In genomic region chr22:45968003-45968650, GRCh38 we compare ENCODE assay signal across 27 cellular contexts. TPM values are rescaled to one million over a fixed set of nuclear protein-coding genes. Genes with fewer than 3 reads are reported as not detected.
DNase-seq lines count a peak whose midpoint lies in the region; ATAC-seq, FAIRE-seq and TF ChIP-seq lines count a peak whose summit lies in the region.
"Had no signal": no experiment of that assay in that cellular context is flagged by ENCODE, and none has a peak within 500 bp of the region (broad histone marks: within the 10 kb centered on the region; RNA-seq: fewer than 3 reads in every experiment).

No MANE protein-coding gene starts in this region.

- H3K27ac ChIP-seq in astrocyte (ENCODE audit: low read depth, low read length) (peak overlapping the region; percentile 91), mesenchymal stem cell (ENCODE audit: low read length, poor library complexity, severe bottlenecking) (peak overlapping the region; percentile 53), H9 (ENCODE audit: insufficient read length, low read depth, low read length) (no peak overlapping the region)
- H3K27ac ChIP-seq: esophagus muscularis mucosa, ovary, right atrium auricular region, VCaP had no signal

- H3K27me3 Mint-ChIP-seq in astrocyte (ENCODE audit: low read depth, unreplicated experiment) (peaks cover 20% of the 10 kb centered on the region), H9 (ENCODE audit: low read depth) (peaks cover 71% of the 10 kb centered on the region)

- no peak overlapping the region for H3K18ac ChIP-seq in mesenchymal stem cell (ENCODE audit: low read depth in 1 of 2, low read length in 2 of 2)
- no peak overlapping the region for H3K18ac ChIP-seq in H9 (ENCODE audit: insufficient read length, low read depth, low read length)

- no peak overlapping the region for H3K4ac ChIP-seq in mesenchymal stem cell (ENCODE audit: low read depth in 1 of 2, low read length in 2 of 2)
- no peak overlapping the region for H3K4ac ChIP-seq in H9 (ENCODE audit: low read depth, low read length)

- H3K4me2 ChIP-seq in astrocyte (ENCODE audit: low read length), result peak overlapping the region; percentile 89
- no peak overlapping the region for H3K4me2 ChIP-seq in mesenchymal stem cell (ENCODE audit: low read length, poor library complexity, severe bottlenecking)
- H3K4me2 ChIP-seq in H9 (ENCODE audit: insufficient read depth, insufficient read length, low read length), result no peak overlapping the region

- no peak overlapping the region for H2BK20ac ChIP-seq in H9 (ENCODE audit: low read depth, low read length, poor library complexity, severe bottlenecking)

- H3K27me3 ChIP-seq in astrocyte (ENCODE audit: insufficient read depth, low read length), result no peaks in the 10 kb centered on the region
- peaks cover 0 to 95% of the 10 kb centered on the region in 2 experiments for H3K27me3 ChIP-seq in mesenchymal stem cell (ENCODE audit: control insufficient read depth in 1 of 2, insufficient read depth in 1 of 2, low read length in 2 of 2)
- peaks cover 34% of the 10 kb centered on the region for H3K27me3 ChIP-seq in H9 (ENCODE audit: insufficient read depth, low read length)

- no peak overlapping the region for H3K56ac ChIP-seq in H9 (ENCODE audit: insufficient read length, low read depth, low read length)

- no peak overlapping the region for H3K14ac ChIP-seq in mesenchymal stem cell (ENCODE audit: low read length in 2 of 2)
- H3K14ac ChIP-seq in H9 (ENCODE audit: insufficient read depth, low read length), result no peak overlapping the region; the same call in 1 of the 2 replicates

- H2BK120ac ChIP-seq in mesenchymal stem cell (ENCODE audit: low read depth, low read length) (no peak overlapping the region), H9 (ENCODE audit: low read depth, low read length, poor library complexity, severe bottlenecking) (no peak overlapping the region)

- peak overlapping the region; percentile 37 for H2AK5ac ChIP-seq in mesenchymal stem cell (ENCODE audit: low read length, severe bottlenecking)
- H2AK5ac ChIP-seq in H9 (ENCODE audit: insufficient read length, low read length), result no peak overlapping the region

- peaks cover 92% of the 10 kb centered on the region for H3K79me2 ChIP-seq in astrocyte (ENCODE audit: insufficient read depth, low read length)
- H3K79me2 ChIP-seq in H9 (ENCODE audit: insufficient read depth, low read length), result no peaks in the 10 kb centered on the region

- H2BK15ac ChIP-seq in mesenchymal stem cell (ENCODE audit: low read depth, poor library complexity, severe bottlenecking) (no peak overlapping the region), H9 (ENCODE audit: low read depth, low read length) (no peak overlapping the region)

- H3K4me3 ChIP-seq in astrocyte (ENCODE audit: insufficient read depth, low read depth, low read length), result peak overlapping the region; percentile 23
- no peak overlapping the region for H3K4me3 ChIP-seq in mesenchymal stem cell (ENCODE audit: insufficient read depth in 1 of 2, low read depth in 1 of 2, low read length in 2 of 2)
- H3K4me3 ChIP-seq: esophagus muscularis mucosa, K562, ovary, right atrium auricular region had no signal

- no peak overlapping the region for H4K5ac ChIP-seq in H9 (ENCODE audit: insufficient read length, low read depth, low read length)

- H2BK12ac ChIP-seq in mesenchymal stem cell (ENCODE audit: low read length in 2 of 2), result no peak overlapping the region
- no peak overlapping the region for H2BK12ac ChIP-seq in H9 (ENCODE audit: insufficient read length, low read depth, low read length)

- H4K91ac ChIP-seq in mesenchymal stem cell (ENCODE audit: low read length), result no peak overlapping the region
- no peak overlapping the region for H4K91ac ChIP-seq in H9 (ENCODE audit: insufficient read length, low read depth, low read length)

- no peaks in the 10 kb centered on the region for H3K9me3 Mint-ChIP-seq in astrocyte (ENCODE audit: unreplicated experiment)
- peaks cover 2 to 5% of the 10 kb centered on the region in 2 experiments; a peak in 4 of 5 replicates for H3K9me3 Mint-ChIP-seq in H9
- H3K9me3 Mint-ChIP-seq: activated CD4-positive, alpha-beta T cell treated with anti-CD3 and anti-CD28 coated beads, Interleukin-2, amount 10 ng/mL, durations not matched to agents 24 days and 14 days; activated naive CD8-positive, alpha-beta T cell treated with anti-CD3 and anti-CD28 coated beads, Interleukin-2, amount 10 ng/mL, durations not matched to agents 7 days and 5 days; CD8-positive, alpha-beta T cell; naive thymus-derived CD8-positive, alpha-beta T cell had no signal

- H3K4me1 Mint-ChIP-seq in astrocyte (ENCODE audit: low read depth, unreplicated experiment) (peaks cover 16% of the 10 kb centered on the region), H9 (peaks cover 27 to 51% of the 10 kb centered on the region in 2 experiments)
- H3K4me1 Mint-ChIP-seq: activated CD4-positive, alpha-beta T cell treated with anti-CD3 and anti-CD28 coated beads, Interleukin-2, amount 10 ng/mL, durations not matched to agents 24 days and 14 days; activated naive CD8-positive, alpha-beta T cell treated with anti-CD3 and anti-CD28 coated beads, Interleukin-2, amount 10 ng/mL, durations not matched to agents 7 days and 5 days had no signal

- 72% methylated on average over 7 of the region's 10 CpGs for WGBS in mesenchymal stem cell
- WGBS in H9 (ENCODE audit: extremely low coverage, insufficient read length, low lambda C conversion rate), result no CpG with 5 or more reads among the region's 10 CpGs

- H2BK5ac ChIP-seq in mesenchymal stem cell (ENCODE audit: low read depth, low read length, poor library complexity, severe bottlenecking) (no peak overlapping the region), H9 (ENCODE audit: insufficient read length, low read length) (no peak overlapping the region)

- H3K79me1 ChIP-seq in mesenchymal stem cell (replicated peaks; ENCODE audit: low read length, poor library complexity, severe bottlenecking), result peaks cover 10% of the 10 kb centered on the region
- no peaks in the 10 kb centered on the region for H3K79me1 ChIP-seq in H9 (ENCODE audit: insufficient read depth, low read depth, low read length, poor library complexity, severe bottlenecking)

- TF ChIP-seq CTCF in astrocyte (IDR thresholded peaks at IDR 0.05; ENCODE audit: insufficient read depth, low read depth, low read length) (no peak), H9 (conservative IDR thresholded peaks at IDR 0.05) (no peak)

- no peak overlapping the region for H4K8ac ChIP-seq in mesenchymal stem cell (ENCODE audit: low read length)
- H4K8ac ChIP-seq in H9 (replicated peaks; ENCODE audit: insufficient read length, low read depth, low read length), result no peak overlapping the region

- FAIRE-seq in astrocyte (lab: Jason Lieb, UNC), result no peak
- FAIRE-seq: colon, K562 had no signal

- H3K9me3 ChIP-seq in astrocyte (ENCODE audit: insufficient read depth, low read depth, low read length) (no peaks in the 10 kb centered on the region), mesenchymal stem cell (ENCODE audit: control insufficient read depth, low read length) (no peaks in the 10 kb centered on the region), H9 (ENCODE audit: control insufficient read depth, low read depth, low read length) (peaks cover 5% of the 10 kb centered on the region)
- H3K9me3 ChIP-seq: esophagus muscularis mucosa, ovary, right atrium auricular region had no signal

- H3K9ac ChIP-seq in astrocyte (ENCODE audit: low read length), result peak overlapping the region; percentile 85
- no peak overlapping the region for H3K9ac ChIP-seq in mesenchymal stem cell (ENCODE audit: low read length)
- no peak overlapping the region for H3K9ac ChIP-seq in H9 (ENCODE audit: extremely low read depth, insufficient read length, low read length)

- ATAC-seq in HG03520 (IDR thresholded peaks at IDR 0.05; ENCODE audit: unreplicated experiment), result no peak
- ATAC-seq: activated CD8-positive, alpha-beta memory T cell treated with anti-CD3 and anti-CD28 coated beads, Interleukin-2, amount 10 ng/mL, durations not matched to agents 7 days and 5 days; CD8-positive, alpha-beta T cell; K562; naive thymus-derived CD8-positive, alpha-beta T cell had no signal

- H3K23me2 ChIP-seq in H9 (ENCODE audit: insufficient read length, low read depth, low read length, poor library complexity, severe bottlenecking), result peaks cover 7% of the 10 kb centered on the region

- DNase-seq in EH (ENCODE audit: low read depth) (peak; percentile 37), LHCN-M2 (ENCODE audit: low read depth) (peak; percentile 37), astrocyte (ENCODE audit: low read depth) (peak; percentile 79), mesenchymal stem cell (peak; percentile 15), NCI-H510A treated with DMSO at 0.1 percent for 48 hours (lab: John Stamatoyannopoulos, UW) (no peak), H9 (no peak)
- DNase-seq in activated naive CD4-positive, alpha-beta T cell (lab: John Stamatoyannopoulos, UW), result no peak
- DNase-seq: activated CD4-positive, alpha-beta T cell treated with anti-CD3 and anti-CD28 coated beads, Interleukin-2, amount 10 ng/mL, durations not matched to agents 24 days and 14 days; activated CD8-positive, alpha-beta memory T cell treated with anti-CD3 and anti-CD28 coated beads, Interleukin-2, amount 10 ng/mL, durations not matched to agents 7 days and 5 days; activated naive CD8-positive, alpha-beta T cell treated with anti-CD3 and anti-CD28 coated beads, Interleukin-2, amount 10 ng/mL, durations not matched to agents 7 days and 5 days; CD8-positive, alpha-beta T cell; naive thymus-derived CD8-positive, alpha-beta T cell; NCI-H187 treated with DMSO at 0.1 percent for 48 hours; NCI-H2227 treated with DMSO at 0.1 percent for 48 hours; NCI-H748 treated with DMSO at 0.1 percent for 48 hours; ovary; SIG-M5; stimulated activated CD4-positive, alpha-beta T cell treated with anti-CD3 and anti-CD28 coated beads, Interleukin-4, amount 100 ng/mL, for 24 hours; stimulated activated naive CD4-positive, alpha-beta T cell treated with Interleukin-2 at 50 U/mL for 16 hours had no signal

- no peak overlapping the region for H3T11ph ChIP-seq in H9 (ENCODE audit: low read length)

- no peak overlapping the region for H2AFZ ChIP-seq in astrocyte (ENCODE audit: low read depth, low read length)
- no peak overlapping the region for H2AFZ ChIP-seq in mesenchymal stem cell (ENCODE audit: low read depth, low read length)
- no peak overlapping the region for H2AFZ ChIP-seq in H9 (ENCODE audit: low read length)

- H3K4me3 Mint-ChIP-seq in astrocyte (ENCODE audit: unreplicated experiment), result no peak overlapping the region
- peak overlapping the region in 1 of 2 experiments; percentile 15; a peak in 1 of 5 replicates for H3K4me3 Mint-ChIP-seq in H9
- H3K4me3 Mint-ChIP-seq: activated CD4-positive, alpha-beta T cell treated with anti-CD3 and anti-CD28 coated beads, Interleukin-2, amount 10 ng/mL, durations not matched to agents 24 days and 14 days; activated CD8-positive, alpha-beta memory T cell treated with anti-CD3 and anti-CD28 coated beads, Interleukin-2, amount 10 ng/mL, durations not matched to agents 7 days and 5 days; activated naive CD8-positive, alpha-beta T cell treated with anti-CD3 and anti-CD28 coated beads, Interleukin-2, amount 10 ng/mL, durations not matched to agents 7 days and 5 days; CD8-positive, alpha-beta T cell; naive thymus-derived CD8-positive, alpha-beta T cell had no signal

- H3K27ac Mint-ChIP-seq in astrocyte (ENCODE audit: unreplicated experiment), result no peak overlapping the region
- H3K27ac Mint-ChIP-seq in H9, result no peak overlapping the region
- H3K27ac Mint-ChIP-seq: activated CD4-positive, alpha-beta T cell treated with anti-CD3 and anti-CD28 coated beads, Interleukin-2, amount 10 ng/mL, durations not matched to agents 24 days and 14 days; activated CD8-positive, alpha-beta memory T cell treated with anti-CD3 and anti-CD28 coated beads, Interleukin-2, amount 10 ng/mL, durations not matched to agents 7 days and 5 days; activated naive CD8-positive, alpha-beta T cell treated with anti-CD3 and anti-CD28 coated beads, Interleukin-2, amount 10 ng/mL, durations not matched to agents 7 days and 5 days; CD8-positive, alpha-beta T cell; naive thymus-derived CD8-positive, alpha-beta T cell had no signal

- no peaks in the 10 kb centered on the region for H3K36me3 Mint-ChIP-seq in astrocyte (ENCODE audit: low read depth, unreplicated experiment)
- peaks cover 0 to 2% (median 0%) of the 10 kb centered on the region in 3 experiments; a peak in 1 of 7 replicates for H3K36me3 Mint-ChIP-seq in H9 (ENCODE audit: insufficient read depth in 1 of 3, low read depth in 3 of 3)
- H3K36me3 Mint-ChIP-seq: activated CD8-positive, alpha-beta memory T cell treated with anti-CD3 and anti-CD28 coated beads, Interleukin-2, amount 10 ng/mL, durations not matched to agents 7 days and 5 days; activated naive CD8-positive, alpha-beta T cell treated with anti-CD3 and anti-CD28 coated beads, Interleukin-2, amount 10 ng/mL, durations not matched to agents 7 days and 5 days; CD8-positive, alpha-beta T cell; naive thymus-derived CD8-positive, alpha-beta T cell had no signal

- no peak overlapping the region for H3K23ac ChIP-seq in mesenchymal stem cell (ENCODE audit: low read length in 2 of 2)
- no peak overlapping the region for H3K23ac ChIP-seq in H9 (ENCODE audit: insufficient read length, low read depth, low read length)

- H4K20me1 ChIP-seq in astrocyte (ENCODE audit: insufficient read depth, low read length), result peaks cover 48% of the 10 kb centered on the region
- no peaks in the 10 kb centered on the region for H4K20me1 ChIP-seq in H9 (ENCODE audit: control insufficient read depth, insufficient read depth, insufficient read length)

- no peaks in the 10 kb centered on the region for H3K36me3 ChIP-seq in astrocyte (ENCODE audit: insufficient read depth, low read length)
- H3K36me3 ChIP-seq in mesenchymal stem cell (ENCODE audit: control insufficient read depth in 1 of 2, insufficient read depth in 2 of 2, low read depth in 1 of 2, low read length in 2 of 2), result peaks cover 0 to 29% of the 10 kb centered on the region in 2 experiments
- H3K36me3 ChIP-seq: esophagus muscularis mucosa, ovary, right atrium auricular region had no signal

- peaks cover 45% of the 10 kb centered on the region for H3K4me1 ChIP-seq in astrocyte (ENCODE audit: insufficient read depth, low read length)
- peaks cover 87% of the 10 kb centered on the region for H3K4me1 ChIP-seq in mesenchymal stem cell (ENCODE audit: control insufficient read depth, insufficient read depth, low read depth, low read length)
- H3K4me1 ChIP-seq in H9 (ENCODE audit: insufficient read depth, low read length), result no peaks in the 10 kb centered on the region

RNA-seq across cellular contexts. Expression of gene WNT7B, which starts 8.8 kb away (rescaled TPM):
- 0.13 TPM in 1 of 2 replicates, not detected in the other for total RNA-seq in LHCN-M2 (2014; rRNA removed)
- 0.02 TPM for polyA plus RNA-seq in LHCN-M2 (2012)
- 1.6 and 1.7 TPM in 2 replicates for total RNA-seq in astrocyte
- polyA plus RNA-seq in mesenchymal stem cell (2013, experiment 1 of 2), result not detected
- not detected for polyA plus RNA-seq in mesenchymal stem cell (2013, experiment 2 of 2)
- 0.09 and 0.31 TPM in 2 replicates for total RNA-seq in H9 (2021)
- total RNA-seq: activated CD4-positive, alpha-beta T cell treated with anti-CD3 and anti-CD28 coated beads, Interleukin-2, amount 10 ng/mL, durations not matched to agents 24 days and 14 days; activated CD8-positive, alpha-beta memory T cell treated with anti-CD3 and anti-CD28 coated beads, Interleukin-2, amount 10 ng/mL, durations not matched to agents 7 days and 5 days; activated naive CD8-positive, alpha-beta T cell treated with anti-CD3 and anti-CD28 coated beads, Interleukin-2, amount 10 ng/mL, durations not matched to agents 7 days and 5 days; CD8-positive, alpha-beta T cell; esophagus muscularis mucosa; K562; mesenteric fat pad; naive thymus-derived CD8-positive, alpha-beta T cell; T-helper 1 cell treated with Interleukin-12 subunit alpha and Interleukin-12 subunit beta and Interleukin-4 antibody, amounts not matched to agents 30 ng/mL and 1 ng/mL, for 36 hours had no signal
- polyA plus RNA-seq: K562; naive thymus-derived CD8-positive, alpha-beta T cell; ovary had no signal

Comparison
In these comparisons a context has a peak if more than half of its experiments do, and no peak if none do; other contexts are left out.
1. DNase-seq: peak in EH (single experiment), LHCN-M2 (single experiment), astrocyte (single experiment) and mesenchymal stem cell (single experiment); none in NCI-H510A treated with DMSO at 0.1 percent for 48 hours (single experiment), H9 (single experiment) and activated naive CD4-positive, alpha-beta T cell (0 of 4).